Comparison of ENCODE assay signal across 9 cellular contexts in the genomic region with DNA sequence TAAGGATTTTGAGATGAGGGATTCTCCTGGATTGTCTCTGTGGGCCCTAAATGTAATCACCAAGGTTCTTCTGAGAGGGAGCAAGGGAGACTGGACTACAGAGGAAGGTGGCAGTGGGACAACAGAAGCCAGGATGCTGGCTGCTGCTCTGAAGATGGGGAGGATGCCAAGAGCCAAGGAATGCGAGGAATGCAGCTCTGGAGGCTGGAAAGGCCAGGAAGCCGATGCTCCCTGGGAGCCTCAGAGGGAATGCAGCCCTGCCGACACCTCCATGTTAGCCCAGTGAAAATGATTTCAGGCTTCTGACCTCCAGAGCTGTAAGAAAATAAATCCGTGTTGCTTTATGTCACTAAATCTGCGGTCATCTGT. TPM values are rescaled to one million over a fixed set of nuclear protein-coding genes. Genes with fewer than 3 reads are reported as not detected.
DNase-seq lines count a peak whose midpoint lies in the region; ATAC-seq lines count a peak whose summit lies in the region.
"Had no signal": no experiment of that assay in that cellular context is flagged by ENCODE, and none has a peak within 500 bp of the region (broad histone marks: within the 10 kb centered on the region; RNA-seq: fewer than 3 reads in every experiment).

No MANE protein-coding gene starts in this region.

- ATAC-seq in right cardiac atrium (peak; percentile 43 to 62), sciatic nerve (peak; percentile 34), HG02623 (IDR thresholded peaks at IDR 0.05; ENCODE audit: unreplicated experiment) (no peak)

- peak overlapping the region; percentile 67 for H3K4me2 ChIP-seq in GM23248 (ENCODE audit: unreplicated experiment)

- peaks cover 29% of the 10 kb centered on the region for H3K4me1 ChIP-seq in GM23248 (ENCODE audit: insufficient read depth)
- peaks cover 20% of the 10 kb centered on the region for H3K4me1 ChIP-seq in right cardiac atrium (ENCODE audit: control insufficient read depth, insufficient read depth, low read length)

- no peak overlapping the region for H3K27ac Mint-ChIP-seq in activated naive CD4-positive, alpha-beta T cell treated with anti-CD3 and anti-CD28 coated beads for 36 hours

- H3K27me3 ChIP-seq in GM23248 (replicated peaks; ENCODE audit: insufficient read depth) (no peaks in the 10 kb centered on the region), right cardiac atrium (ENCODE audit: control insufficient read depth, insufficient read depth) (no peaks in the 10 kb centered on the region)

- intact Hi-C loops in right cardiac atrium (cut with DNase I) = loop anchor here in 1 of 4 donors (5.0 kb wide), 1 partner anchor 113 kb away; a partner anchor contains a TSS
- intact Hi-C loops in sciatic nerve (cut with DNase I) = no loop called here
- intact Hi-C loops in activated naive CD4-positive, alpha-beta T cell treated with anti-CD3 and anti-CD28 coated beads for 36 hours (cut with micrococcal nuclease) = no loop called here

- no peaks in the 10 kb centered on the region for H3K9me2 ChIP-seq in GM23248 (ENCODE audit: insufficient read depth)

- 13 to 19% methylated on average over 5 of the region's 5 CpGs for WGBS in GM23248 (ENCODE audit: low coverage in 1 of 2, low lambda C conversion rate in 2 of 2, missing lambda C conversion rate in 2 of 2), 2 experiments
- 29% methylated on average over 5 of the region's 5 CpGs for WGBS in right cardiac atrium

- H3K36me3 Mint-ChIP-seq in activated naive CD4-positive, alpha-beta T cell treated with anti-CD3 and anti-CD28 coated beads for 36 hours (ENCODE audit: low read depth) = no peaks in the 10 kb centered on the region

- H3K27ac ChIP-seq in GM23248 (peak overlapping the region; percentile 60), right cardiac atrium (ENCODE audit: low read length) (peak overlapping the region; percentile 33)

- H4K20me1 ChIP-seq in GM23248 (ENCODE audit: insufficient read depth) = no peaks in the 10 kb centered on the region

- in situ Hi-C loops in GM23248 (cut with MboI) = no loop called here

- H3K79me2 ChIP-seq in GM23248 (ENCODE audit: insufficient read depth) = peaks cover 23% of the 10 kb centered on the region

- H3K27me3 Mint-ChIP-seq in activated naive CD4-positive, alpha-beta T cell treated with anti-CD3 and anti-CD28 coated beads for 36 hours (ENCODE audit: low read depth) = peaks cover 3% of the 10 kb centered on the region
- H3K27me3 Mint-ChIP-seq: progenitor cell of endocrine pancreas had no signal

- H3K9me3 ChIP-seq in GM23248 (ENCODE audit: low read depth) = no peaks in the 10 kb centered on the region
- H3K9me3 ChIP-seq in right cardiac atrium (ENCODE audit: control insufficient read depth, low read length) = no peaks in the 10 kb centered on the region

- H3K4me3 ChIP-seq in GM23248 = 0 out of 2 replicates have a peak overlapping the region, but pooled peaks have one; percentile 26
- H3K4me3 ChIP-seq in right cardiac atrium (ENCODE audit: low read length) = no peak overlapping the region

- 0 out of 2 replicates have a peak overlapping the region, but pooled peaks have one; percentile 1 for H2AFZ ChIP-seq in GM23248

- DNase-seq in GM23248 (peak; percentile 77), T1000 (lab: John Stamatoyannopoulos, UW) (peak; percentile 30), right cardiac atrium (peak; percentile 61 to 77 (median 74)), sciatic nerve (ENCODE audit: low spot score) (no peak), HUDEP-2 (lab: John Stamatoyannopoulos, UW; ENCODE audit: unreplicated experiment in 76 of 76) (no peak), NCI-H510A treated with DMSO at 0.1 percent for 48 hours (lab: John Stamatoyannopoulos, UW) (no peak)
- DNase-seq in activated naive CD4-positive, alpha-beta T cell treated with anti-CD3 and anti-CD28 coated beads for 36 hours = no peak

- CTCF ChIA-PET in activated naive CD4-positive, alpha-beta T cell treated with anti-CD3 and anti-CD28 coated beads for 36 hours (lab: Charles Lee) = interaction anchor here (1.3 to 1.5 kb wide), 2 partner anchors 16 to 127 kb away, joined by 3 read pairs; no protein-coding TSS in a partner anchor

- H3F3A ChIP-seq in GM23248 (ENCODE audit: insufficient read depth) = peaks cover 32% of the 10 kb centered on the region

- H3K9ac ChIP-seq in GM23248 = peak overlapping the region; percentile 44

- H3K9me3 Mint-ChIP-seq in activated naive CD4-positive, alpha-beta T cell treated with anti-CD3 and anti-CD28 coated beads for 36 hours = no peaks in the 10 kb centered on the region

- no peak overlapping the region for H3K4me3 Mint-ChIP-seq in activated naive CD4-positive, alpha-beta T cell treated with anti-CD3 and anti-CD28 coated beads for 36 hours

- H3K36me3 ChIP-seq in GM23248 (ENCODE audit: low read depth) = 0 out of 2 replicates have a peak, but pooled peaks cover 6% of the 10 kb centered on the region

- H3K4me1 Mint-ChIP-seq in activated naive CD4-positive, alpha-beta T cell treated with anti-CD3 and anti-CD28 coated beads for 36 hours (ENCODE audit: low read depth) = no peaks in the 10 kb centered on the region

RNA-seq across cellular contexts. Expression of a gene that starts 44.0 kb away (rescaled TPM):
- 18.0 and 29.8 TPM in 2 replicates for total RNA-seq in GM23248 (2014; rRNA removed; shearing (Covaris generic))
- polyA plus RNA-seq in GM23248 (2016; fragmentation: Nextera tagmentation; extraction: Ambion mirVana) (37.9 and 38.7 TPM in 2 replicates), right cardiac atrium (4.2 TPM)
- total RNA-seq in right cardiac atrium (10 to 100 TPM in 3 of 4 donors, 1 to 10 TPM in 1; 9.6 to 12.8 (median 10.6) TPM), sciatic nerve (18.3 TPM)
- total RNA-seq in activated naive CD4-positive, alpha-beta T cell treated with anti-CD3 and anti-CD28 coated beads for 36 hours = 10 to 100 TPM; 29.6 to 34.1 TPM

Comparison
In these comparisons a context has a peak if more than half of its experiments do, and no peak if none do; other contexts are left out.
1. DNase-seq: peak in GM23248 (single experiment), T1000 (single experiment) and right cardiac atrium (3 of 3); none in sciatic nerve (single experiment), HUDEP-2 (0 of 76), activated naive CD4-positive, alpha-beta T cell treated with anti-CD3 and anti-CD28 coated beads for 36 hours (single experiment) and NCI-H510A treated with DMSO at 0.1 percent for 48 hours (single experiment).